8 cellular contexts compared by ENCODE assay signal in genomic region chr19:17266975-17267788, GRCh38. TPM values are rescaled to one million over a fixed set of nuclear protein-coding genes. Genes with fewer than 3 reads are reported as not detected.
DNase-seq lines count a peak whose midpoint lies in the region; ATAC-seq, FAIRE-seq and TF ChIP-seq lines count a peak whose summit lies in the region.

Gene BABAM1 (plus strand): TSS chr19:17267443. CDS start chr19:17268807, 1,364 bp downstream.

- peaks cover 16% of the 10 kb centered on the region for H3K4me1 Mint-ChIP-seq in chondrocyte (ENCODE audit: low read depth)

- H3K9ac ChIP-seq in kidney (ENCODE audit: low read length in 2 of 2): peak within 1 kb of the TSS; percentile 94 to 95

- H3K4me3 Mint-ChIP-seq in chondrocyte (ENCODE audit: unreplicated experiment): peak within 1 kb of the TSS; percentile 85

- peak within 1 kb of the TSS in 1 of 2 donors; percentile 70 for H3K27ac ChIP-seq in kidney (ENCODE audit: low read depth in 2 of 2, low read length in 2 of 2)

- intact Hi-C loops in kidney (cut with DNase I): no loop called here

- peaks cover 4% of the 10 kb centered on the region for H3K9me3 Mint-ChIP-seq in chondrocyte (ENCODE audit: low read depth)

- ATAC-seq in HG03439 (IDR thresholded peaks at IDR 0.05; ENCODE audit: unreplicated experiment): peak; percentile 92

- no peaks in the 10 kb centered on the region for H3K9me3 ChIP-seq in kidney (ENCODE audit: control insufficient read depth in 1 of 2, low read length in 2 of 2)

- peak within 1 kb of the TSS; percentile 97 for H3K27ac Mint-ChIP-seq in chondrocyte (ENCODE audit: unreplicated experiment)

- H3K36me3 ChIP-seq in kidney (ENCODE audit: control insufficient read depth in 1 of 2, insufficient read depth in 2 of 2, low read length in 2 of 2): peaks cover 0 to 11% of the 10 kb centered on the region in 2 donors

- TF ChIP-seq CTCF in chondrocyte (IDR thresholded peaks at IDR 0.05) (no peak), kidney (IDR thresholded peaks at IDR 0.05; ENCODE audit: borderline replicate concordance, extremely low read depth, insufficient read depth) (no peak)

- DNase-seq in AML-193 (lab: John Stamatoyannopoulos, UW): peak; percentile 97 to 99
- DNase-seq in NCI-H510A treated with DMSO at 0.1 percent for 48 hours (lab: John Stamatoyannopoulos, UW): peak; percentile 97
- DNase-seq in activated CD4-positive, alpha-beta T cell treated with anti-CD3 and anti-CD28 coated beads for 24 hours (ENCODE audit: low read depth in 2 of 2): peak; percentile 92 to 95
- DNase-seq in chondrocyte (ENCODE audit: low spot score): no peak
- DNase-seq in kidney: peak; percentile 97
- DNase-seq in stimulated activated CD4-positive, alpha-beta T cell treated with anti-CD3 and anti-CD28 coated beads, Interleukin-15, amount 100 ng/mL, for 24 hours: peak; percentile 97

- H3K4me1 ChIP-seq in kidney (ENCODE audit: control insufficient read depth in 1 of 2, insufficient read depth in 1 of 2, low read depth in 1 of 2, low read length in 2 of 2): peaks cover 3 to 4% of the 10 kb centered on the region in 2 donors

- TF ChIP-seq POLR2A in GM19193 (IDR thresholded peaks at IDR 0.05; ENCODE audit: extremely low read depth, insufficient read depth, insufficient read length): peak; percentile 83

- H3K36me3 Mint-ChIP-seq in chondrocyte (ENCODE audit: low read depth): peaks cover 6% of the 10 kb centered on the region

- peak within 1 kb of the TSS; percentile 95 to 98 for H3K4me3 ChIP-seq in kidney (ENCODE audit: low read length in 2 of 2)

- H3K27me3 Mint-ChIP-seq in chondrocyte (ENCODE audit: low read depth): no peaks in the 10 kb centered on the region

- FAIRE-seq in kidney (lab: Jason Lieb, UNC): peak; percentile 99

RNA-seq across cellular contexts. Expression of gene BABAM1, which starts in this region (rescaled TPM):
- total RNA-seq in chondrocyte (83.3 to 100 TPM (median 91.2 TPM) in 3 replicates), kidney (69.4 TPM)
- 105 TPM for polyA plus RNA-seq in kidney (ENCODE audit: insufficient read depth, low read depth, low replicate concordance)
